Comparison of ENCODE assay signal across 1 cellular context in genomic region chr19:45511074-45511473, GRCh38.
TF ChIP-seq lines count a peak whose summit lies in the region.

No MANE protein-coding gene starts in this region.

TF ChIP-seq in HEK293, 187 proteins besides CTCF, POLR2A, EP300 and RAD21 (continued from another document):
- TF ChIP-seq, protein P1, sequence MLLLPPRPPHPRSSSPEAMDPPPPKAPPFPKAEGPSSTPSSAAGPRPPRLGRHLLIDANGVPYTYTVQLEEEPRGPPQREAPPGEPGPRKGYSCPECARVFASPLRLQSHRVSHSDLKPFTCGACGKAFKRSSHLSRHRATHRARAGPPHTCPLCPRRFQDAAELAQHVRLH (tag by site-specific recombination; IDR thresholded peaks at IDR 0.05), result peak; percentile 93
- no peak for TF ChIP-seq ZNF624 (tag by site-specific recombination; IDR thresholded peaks at IDR 0.05)
- TF ChIP-seq, protein P2, sequence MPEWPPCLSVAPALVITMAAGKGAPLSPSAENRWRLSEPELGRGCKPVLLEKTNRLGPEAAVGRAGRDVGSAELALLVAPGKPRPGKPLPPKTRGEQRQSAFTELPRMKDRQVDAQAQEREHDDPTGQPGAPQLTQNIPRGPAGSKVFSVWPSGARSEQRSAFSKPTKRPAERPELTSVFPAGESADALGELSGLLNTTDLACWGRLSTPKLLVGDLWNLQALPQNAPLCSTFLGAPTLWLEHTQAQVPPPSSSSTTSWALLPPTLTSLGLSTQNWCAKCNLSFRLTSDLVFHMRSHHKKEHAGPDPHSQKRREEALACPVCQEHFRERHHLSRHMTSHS (tag by site-specific recombination; IDR thresholded peaks at IDR 0.05), result no peak
- TF ChIP-seq MYNN (tag by site-specific recombination; IDR thresholded peaks at IDR 0.05; ENCODE audit: borderline replicate concordance), result no peak
- 0 out of 2 replicates have a peak, but pooled peaks have one; percentile 2 for TF ChIP-seq ZNF768 (tag by site-specific recombination; IDR thresholded peaks at IDR 0.05)
- no peak for TF ChIP-seq ZNF423 (tag by site-specific recombination; IDR thresholded peaks at IDR 0.05)
- TF ChIP-seq ZNF529 (tag by site-specific recombination; IDR thresholded peaks at IDR 0.05; ENCODE audit: insufficient replicate concordance), result no peak
- no peak for TF ChIP-seq ZNF416 (tag by site-specific recombination; IDR thresholded peaks at IDR 0.05)
- TF ChIP-seq ZNF341 (tag by site-specific recombination; IDR thresholded peaks at IDR 0.05; ENCODE audit: low read depth), result no peak
